24 cellular contexts compared by ENCODE assay signal in the genomic region with DNA sequence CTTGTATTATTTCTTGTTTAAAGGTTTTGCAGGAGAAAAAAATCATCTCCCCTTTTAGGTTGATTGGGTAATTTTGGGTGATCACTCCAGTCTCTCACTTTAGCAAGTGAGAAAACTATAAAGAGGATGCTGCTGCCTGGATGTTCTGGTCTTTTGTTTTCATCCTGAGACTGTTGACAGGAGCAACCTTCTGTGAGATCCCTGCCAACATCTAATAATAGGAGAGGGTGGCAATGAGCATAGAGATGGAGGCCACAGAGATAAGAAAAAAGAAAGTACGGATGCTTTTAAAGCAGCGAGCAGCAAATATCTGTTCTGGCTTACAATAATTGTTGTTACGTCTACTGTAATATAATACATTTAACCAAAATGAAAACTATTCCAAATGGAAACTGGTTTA.
"Had no signal": no experiment of that assay in that cellular context is flagged by ENCODE, and none has a peak within 500 bp of the region (broad histone marks: within the 10 kb centered on the region; RNA-seq: fewer than 3 reads in every experiment).

No MANE protein-coding gene starts in this region.

- ATAC-seq: esophagus mucosa; foreskin keratinocyte; gastroesophageal sphincter; left lung; lower lobe of right lung; naive thymus-derived CD8-positive, alpha-beta T cell; right lobe of liver; stimulated activated naive B cell treated with anti-CD40 and anti-IgM and Interleukin-4, amounts not matched to agents 10 μg/mL and 1 μg/mL and 100 μg/mL, for 72 hours; upper lobe of right lung had no signal

- H3K36me3 ChIP-seq: colonic mucosa, gastroesophageal sphincter, left lung, lower lobe of right lung, prostate gland, right lobe of liver, thoracic aorta, tibial nerve, upper lobe of right lung, uterus had no signal

- H3K4me3 ChIP-seq: colonic mucosa, gastroesophageal sphincter, hepatocyte, left lung, lower lobe of right lung, prostate gland, right lobe of liver, thoracic aorta, tibial nerve, upper lobe of right lung, uterus had no signal

- H3K4me1 ChIP-seq: colonic mucosa, foreskin keratinocyte, left lung, lower lobe of right lung, prostate gland, right lobe of liver, tibial nerve, upper lobe of right lung, uterus had no signal

- H3K27ac ChIP-seq: colonic mucosa, epithelial cell of prostate, foreskin keratinocyte, hepatocyte, left lung, lower lobe of right lung, prostate gland, right lobe of liver, thoracic aorta, tibial nerve, upper lobe of right lung, uterus had no signal

- H3K9me3 ChIP-seq: colonic mucosa, gastroesophageal sphincter, lower lobe of right lung, prostate gland, right lobe of liver, thoracic aorta, tibial nerve, upper lobe of right lung, uterus had no signal

- H3K27me3 ChIP-seq: colonic mucosa, foreskin keratinocyte, gastroesophageal sphincter, hepatocyte, left lung, right lobe of liver, tibial nerve, upper lobe of right lung, uterus had no signal

- DNase-seq: colonic mucosa; effector CD8-positive, alpha-beta T cell; endodermal cell; foreskin keratinocyte; kidney; left lung; lower lobe of right lung; naive thymus-derived CD8-positive, alpha-beta T cell; nephron progenitor cell; nucleus accumbens; right lobe of liver; small intestine; stimulated activated CD4-positive, alpha-beta T cell treated with anti-CD3 and anti-CD28 coated beads, Interleukin-15, amount 100 ng/mL, for 24 hours; stimulated activated CD4-positive, alpha-beta T cell treated with anti-CD3 and anti-CD28 coated beads, Interleukin-2, amount 100 ng/mL, for 48 hours; stimulated activated naive B cell treated with anti-CD40 and anti-IgM and Interleukin-4, amounts not matched to agents 10 μg/mL and 1 μg/mL and 100 μg/mL, for 72 hours; upper lobe of right lung; uterus had no signal
